21 cellular contexts compared by ENCODE assay signal in the genomic region with DNA sequence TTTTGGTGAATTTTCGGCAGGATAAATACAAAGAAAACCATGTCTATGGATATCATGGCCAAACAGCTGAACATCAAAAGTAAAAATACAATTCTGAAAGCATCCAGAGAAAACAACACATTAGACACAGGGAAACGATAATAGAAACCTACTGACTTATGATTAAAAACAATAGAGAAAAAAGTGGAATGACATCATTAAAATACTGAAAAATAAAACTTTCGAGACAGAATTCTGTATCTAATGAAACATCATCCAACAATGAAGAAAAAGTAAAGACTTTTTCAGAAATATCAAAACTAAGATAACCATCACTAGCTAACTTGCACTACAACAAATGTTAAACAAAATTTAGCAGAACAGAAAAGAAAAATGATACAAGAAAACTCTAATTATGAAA.
A peak's percentile ranks its signal among the peaks of the same experiment; 100 is the strongest.
DNase-seq lines count a peak whose midpoint lies in the region; ATAC-seq, FAIRE-seq and TF ChIP-seq lines count a peak whose summit lies in the region.
"Had no signal": no experiment of that assay in that cellular context is flagged by ENCODE, and none has a peak within 500 bp of the region (broad histone marks: within the 10 kb centered on the region; RNA-seq: fewer than 3 reads in every experiment).

No MANE protein-coding gene starts in this region.

- FAIRE-seq in colon (lab: Jason Lieb, UNC) = peak; percentile 47
- FAIRE-seq in small intestine (lab: Jason Lieb, UNC) = peak; percentile 33
- FAIRE-seq: A549, D721Med, GM12891 had no signal

- H3K27me3 Mint-ChIP-seq in activated naive CD8-positive, alpha-beta T cell treated with anti-CD3 and anti-CD28 coated beads, Interleukin-2, amount 50 U/mL, for 24 hours = no peaks in the 10 kb centered on the region
- no peaks in the 10 kb centered on the region for H3K27me3 Mint-ChIP-seq in activated naive CD8-positive, alpha-beta T cell treated with anti-CD3 and anti-CD28 coated beads for 36 hours
- H3K27me3 Mint-ChIP-seq: B cell; CD4-positive, alpha-beta T cell had no signal

- no peak for DNase-seq in activated naive CD8-positive, alpha-beta T cell treated with anti-CD3 and anti-CD28 coated beads, Interleukin-2, amount 50 U/mL, for 24 hours
- DNase-seq in activated naive CD8-positive, alpha-beta T cell treated with anti-CD3 and anti-CD28 coated beads for 36 hours = no peak
- no peak for DNase-seq in small intestine
- DNase-seq: AML-193; Caco-2; Calu3; CD4-positive, alpha-beta T cell; CD8-positive, alpha-beta T cell; DMS79 treated with DMSO at 0.1 percent for 48 hours; GF-D8 had no signal

- POLR2A ChIA-PET in HEK293 (lab: Yijun Ruan, JAX) = no interaction called here

- H3K4me1 ChIP-seq in HEK293 (ENCODE audit: control insufficient read depth, insufficient read depth, low read length) (no peaks in the 10 kb centered on the region), small intestine (ENCODE audit: control insufficient read depth in 2 of 2, insufficient read depth in 1 of 2, low read depth in 1 of 2, low read length in 1 of 2) (no peaks in the 10 kb centered on the region)
- H3K4me1 ChIP-seq: A549; BLaER1 treated with 17β-estradiol and CSF1 and Interleukin-3, amounts not matched to agents 10 nM and 100 nM had no signal

- H3K27ac Mint-ChIP-seq in activated naive CD8-positive, alpha-beta T cell treated with anti-CD3 and anti-CD28 coated beads, Interleukin-2, amount 50 U/mL, for 24 hours = peak overlapping the region; percentile 24
- no peak overlapping the region for H3K27ac Mint-ChIP-seq in activated naive CD8-positive, alpha-beta T cell treated with anti-CD3 and anti-CD28 coated beads for 36 hours
- H3K27ac Mint-ChIP-seq: B cell; CD4-positive, alpha-beta T cell; CD8-positive, alpha-beta T cell had no signal

- H3K4me3 ChIP-seq in HEK293 (ENCODE audit: low read depth, low read length) (no peak overlapping the region), small intestine (ENCODE audit: low read depth in 1 of 2, low read length in 2 of 2) (no peak overlapping the region)
- H3K4me3 ChIP-seq: A549; BLaER1 treated with 17β-estradiol and CSF1 and Interleukin-3, amounts not matched to agents 10 nM and 100 nM had no signal

- no peak for TF ChIP-seq CTCF in HEK293 (tag by site-specific recombination; IDR thresholded peaks at IDR 0.05)

- no peak for ATAC-seq in activated naive CD8-positive, alpha-beta T cell treated with anti-CD3 and anti-CD28 coated beads, Interleukin-2, amount 50 U/mL, for 24 hours
- no peak for ATAC-seq in GM21717 (IDR thresholded peaks at IDR 0.05; ENCODE audit: unreplicated experiment)
- no peak for ATAC-seq in GM21528 (IDR thresholded peaks at IDR 0.05; ENCODE audit: low FRiP score, unreplicated experiment)
- ATAC-seq: A549; CD8-positive, alpha-beta T cell had no signal

- WGBS in small intestine, 3 donors = 67 to 91% (median 80%) methylated on average over 3 of the region's 3 CpGs

- H3K4me1 Mint-ChIP-seq in activated naive CD8-positive, alpha-beta T cell treated with anti-CD3 and anti-CD28 coated beads, Interleukin-2, amount 50 U/mL, for 24 hours = peaks cover 25% of the 10 kb centered on the region
- H3K4me1 Mint-ChIP-seq in activated naive CD8-positive, alpha-beta T cell treated with anti-CD3 and anti-CD28 coated beads for 36 hours = peaks cover 35% of the 10 kb centered on the region
- H3K4me1 Mint-ChIP-seq: B cell had no signal

- H3K27ac ChIP-seq in HEK293 (ENCODE audit: extremely low read depth, low read depth, low read length) (no peak overlapping the region), small intestine (ENCODE audit: low read depth in 1 of 2, low read length in 1 of 2) (no peak overlapping the region)
- H3K27ac ChIP-seq: 22Rv1; A549; BLaER1 treated with 17β-estradiol and CSF1 and Interleukin-3, amounts not matched to agents 10 nM and 100 nM; C4-2B had no signal

- H3K9me3 Mint-ChIP-seq in activated naive CD8-positive, alpha-beta T cell treated with anti-CD3 and anti-CD28 coated beads, Interleukin-2, amount 50 U/mL, for 24 hours = peaks cover 61% of the 10 kb centered on the region
- peaks cover 44% of the 10 kb centered on the region for H3K9me3 Mint-ChIP-seq in activated naive CD8-positive, alpha-beta T cell treated with anti-CD3 and anti-CD28 coated beads for 36 hours

- no peaks in the 10 kb centered on the region for H3K9me3 ChIP-seq in HEK293 (ENCODE audit: control insufficient read depth, insufficient read depth, low read depth, low read length)
- H3K9me3 ChIP-seq in small intestine (ENCODE audit: control insufficient read depth, low read depth) = no peaks in the 10 kb centered on the region
- H3K9me3 ChIP-seq: A549, Caco-2 had no signal

- no peak overlapping the region for H3K4me3 Mint-ChIP-seq in activated naive CD8-positive, alpha-beta T cell treated with anti-CD3 and anti-CD28 coated beads, Interleukin-2, amount 50 U/mL, for 24 hours
- no peak overlapping the region for H3K4me3 Mint-ChIP-seq in activated naive CD8-positive, alpha-beta T cell treated with anti-CD3 and anti-CD28 coated beads for 36 hours
- H3K4me3 Mint-ChIP-seq: B cell; CD4-positive, alpha-beta T cell; CD8-positive, alpha-beta T cell had no signal

- H3K36me3 ChIP-seq in HEK293 (ENCODE audit: control insufficient read depth in 2 of 2, insufficient read depth in 1 of 2, low read length in 2 of 2) (no peaks in the 10 kb centered on the region), small intestine (ENCODE audit: control insufficient read depth in 2 of 2, insufficient read depth in 2 of 2, low read length in 2 of 2) (no peaks in the 10 kb centered on the region)

- H3K27me3 ChIP-seq in small intestine (ENCODE audit: control insufficient read depth in 2 of 2, insufficient read depth in 2 of 2, low read length in 2 of 2) = no peaks in the 10 kb centered on the region
- H3K27me3 ChIP-seq: BLaER1 treated with 17β-estradiol and CSF1 and Interleukin-3, amounts not matched to agents 10 nM and 100 nM had no signal

- H3K36me3 Mint-ChIP-seq in activated naive CD8-positive, alpha-beta T cell treated with anti-CD3 and anti-CD28 coated beads, Interleukin-2, amount 50 U/mL, for 24 hours (ENCODE audit: low read depth) = peaks cover 53% of the 10 kb centered on the region
- peaks cover 62% of the 10 kb centered on the region for H3K36me3 Mint-ChIP-seq in activated naive CD8-positive, alpha-beta T cell treated with anti-CD3 and anti-CD28 coated beads for 36 hours

- CTCF ChIA-PET in HEK293 (lab: Yijun Ruan, JAX) = interaction anchor here (0.6 kb wide), 1 partner anchor 98 kb away, joined by 3 read pairs; no protein-coding TSS in a partner anchor

TF ChIP-seq in HEK293, 187 proteins besides CTCF, POLR2A, EP300 and RAD21:
- TF ChIP-seq ZNF549 (tag by site-specific recombination; IDR thresholded peaks at IDR 0.05) (no peak), YY1 (tag by site-specific recombination; IDR thresholded peaks at IDR 0.05) (no peak)
- TF ChIP-seq, protein P1, sequence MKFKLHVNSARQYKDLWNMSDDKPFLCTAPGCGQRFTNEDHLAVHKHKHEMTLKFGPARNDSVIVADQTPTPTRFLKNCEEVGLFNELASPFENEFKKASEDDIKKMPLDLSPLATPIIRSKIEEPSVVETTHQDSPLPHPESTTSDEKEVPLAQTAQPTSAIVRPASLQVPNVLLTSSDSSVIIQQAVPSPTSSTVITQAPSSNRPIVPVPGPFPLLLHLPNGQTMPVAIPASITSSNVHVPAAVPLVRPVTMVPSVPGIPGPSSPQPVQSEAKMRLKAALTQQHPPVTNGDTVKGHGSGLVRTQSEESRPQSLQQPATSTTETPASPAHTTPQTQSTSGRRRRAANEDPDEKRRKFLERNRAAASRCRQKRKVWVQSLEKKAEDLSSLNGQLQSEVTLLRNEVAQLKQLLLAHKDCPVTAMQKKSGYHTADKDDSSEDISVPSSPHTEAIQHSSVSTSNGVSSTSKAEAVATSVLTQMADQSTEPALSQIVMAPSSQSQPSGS (tag by site-specific recombination; IDR thresholded peaks at IDR 0.05; ENCODE audit: low read depth) = peak; percentile 55
